Comparison of ENCODE assay signal across 28 cellular contexts in the genomic region with DNA sequence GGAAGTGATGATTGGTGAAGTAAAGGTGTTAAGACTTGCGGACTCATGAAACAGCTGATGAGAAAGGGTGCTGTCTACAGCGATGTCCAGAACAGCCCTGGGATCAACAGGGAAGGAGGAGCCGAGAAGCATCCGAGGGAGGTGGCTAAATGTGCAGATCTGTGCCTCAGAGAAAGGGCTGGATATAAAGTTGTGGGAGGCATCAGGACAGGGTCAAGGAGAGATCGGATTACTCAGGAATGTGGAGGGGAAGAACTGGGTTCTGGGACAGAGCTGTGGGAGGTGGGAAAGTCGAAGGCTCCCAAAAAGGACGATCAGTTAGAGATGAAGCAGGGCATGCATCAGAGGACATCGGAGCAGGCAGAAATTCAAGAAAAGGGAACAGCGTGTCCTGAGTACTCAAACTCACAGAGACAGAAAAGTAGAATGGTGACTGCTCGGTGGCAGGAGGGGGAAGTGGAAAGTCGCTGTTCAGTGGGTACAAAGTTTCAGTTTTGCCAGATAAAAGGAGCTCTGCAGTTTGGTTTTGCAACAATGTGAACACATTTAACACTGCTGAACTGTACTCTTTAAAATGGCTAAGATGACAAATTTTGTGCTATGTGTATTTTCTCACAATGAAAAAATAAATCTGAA. TPM values are rescaled to one million over a fixed set of nuclear protein-coding genes. Genes with fewer than 3 reads are reported as not detected.
DNase-seq lines count a peak whose midpoint lies in the region; ATAC-seq lines count a peak whose summit lies in the region.
"Had no signal": no experiment of that assay in that cellular context is flagged by ENCODE, and none has a peak within 500 bp of the region (broad histone marks: within the 10 kb centered on the region; RNA-seq: fewer than 3 reads in every experiment).

No MANE protein-coding gene starts in this region.

- H2BK12ac ChIP-seq in trophoblast cell (ENCODE audit: low read length) = no peak overlapping the region

- no peak overlapping the region for H3K4me2 ChIP-seq in trophoblast cell (ENCODE audit: low read length)
- H3K4me2 ChIP-seq: BLaER1 had no signal

- no peak for DNase-seq in activated naive CD8-positive, alpha-beta T cell treated with anti-CD3 and anti-CD28 coated beads for 36 hours
- no peak for DNase-seq in activated naive CD8-positive, alpha-beta T cell treated with anti-CD3 and anti-CD28 coated beads, Interleukin-2, amount 50 U/mL, for 24 hours
- peak; percentile 26 for DNase-seq in RPMI8226
- peak in 1 of 2 donors; percentile 21 for DNase-seq in memory B cell (ENCODE audit: low spot score in 2 of 2)
- DNase-seq in trophoblast cell = no peak
- DNase-seq in DMS79 treated with DMSO at 0.1 percent for 48 hours (lab: John Stamatoyannopoulos, UW) = no peak
- DNase-seq: 8988T; activated CD4-positive, alpha-beta T cell treated with anti-CD3 and anti-CD28 coated beads, Interleukin-2, amount 50 U/mL, for 4 hours; activated naive CD4-positive, alpha-beta T cell treated with anti-CD3 and anti-CD28 coated beads, Interleukin-2, amount 50 U/mL, for 16 hours; activated T-cell treated with anti-CD3 and anti-CD28 coated beads, Interleukin-2, amount 50 U/mL, for 24 hours; colonic mucosa; gastrocnemius medialis; GF-D8; Kasumi-1; left colon; NCI-H1436; NCI-H2171 treated with DMSO at 0.1 percent for 48 hours; NCI-H748 treated with DMSO at 0.1 percent for 48 hours; ovary; stimulated activated CD4-positive, alpha-beta T cell treated with anti-CD3 and anti-CD28 coated beads, Interleukin-4, amount 100 ng/mL, for 24 hours; thyroid gland had no signal

- H3K36me3 ChIP-seq in thymus (ENCODE audit: control insufficient read depth, insufficient read depth) (no peaks in the 10 kb centered on the region), trophoblast cell (ENCODE audit: control insufficient read depth in 1 of 2, insufficient read depth in 2 of 2, low read length in 2 of 2) (no peaks in the 10 kb centered on the region)
- H3K36me3 ChIP-seq: BLaER1, colonic mucosa, gastrocnemius medialis, ovary, thyroid gland had no signal

- no peak overlapping the region for H3K9ac ChIP-seq in trophoblast cell (ENCODE audit: low read length)
- H3K9ac ChIP-seq: BLaER1 had no signal

- H3K27me3 Mint-ChIP-seq in activated naive CD8-positive, alpha-beta T cell treated with anti-CD3 and anti-CD28 coated beads for 36 hours = peaks cover 59% of the 10 kb centered on the region
- peaks cover 4% of the 10 kb centered on the region for H3K27me3 Mint-ChIP-seq in activated naive CD8-positive, alpha-beta T cell treated with anti-CD3 and anti-CD28 coated beads, Interleukin-2, amount 50 U/mL, for 24 hours
- no peaks in the 10 kb centered on the region for H3K27me3 Mint-ChIP-seq in memory B cell

- no peak overlapping the region for H3K4ac ChIP-seq in trophoblast cell (ENCODE audit: low read depth, low read length)

- H3K4me1 Mint-ChIP-seq in activated naive CD8-positive, alpha-beta T cell treated with anti-CD3 and anti-CD28 coated beads for 36 hours = no peaks in the 10 kb centered on the region
- H3K4me1 Mint-ChIP-seq in activated naive CD8-positive, alpha-beta T cell treated with anti-CD3 and anti-CD28 coated beads, Interleukin-2, amount 50 U/mL, for 24 hours = no peaks in the 10 kb centered on the region
- peaks cover 38% of the 10 kb centered on the region for H3K4me1 Mint-ChIP-seq in memory B cell

- H3K14ac ChIP-seq in trophoblast cell (ENCODE audit: low read length) = no peak overlapping the region

- H3K27ac Mint-ChIP-seq in activated naive CD8-positive, alpha-beta T cell treated with anti-CD3 and anti-CD28 coated beads for 36 hours = no peak overlapping the region
- no peak overlapping the region for H3K27ac Mint-ChIP-seq in activated naive CD8-positive, alpha-beta T cell treated with anti-CD3 and anti-CD28 coated beads, Interleukin-2, amount 50 U/mL, for 24 hours
- H3K27ac Mint-ChIP-seq in memory B cell = peak overlapping the region; percentile 92
- H3K27ac Mint-ChIP-seq: activated T-cell treated with anti-CD3 and anti-CD28 coated beads, Interleukin-2, amount 50 U/mL, for 24 hours had no signal

- H3K4me1 ChIP-seq in thymus (ENCODE audit: control insufficient read depth, insufficient read depth, low read length) (no peaks in the 10 kb centered on the region), trophoblast cell (ENCODE audit: control insufficient read depth in 1 of 2, insufficient read depth in 2 of 2, low read length in 2 of 2) (no peaks in the 10 kb centered on the region)
- H3K4me1 ChIP-seq: BLaER1, body of pancreas, colonic mucosa, gastrocnemius medialis, thyroid gland had no signal

- H2AK5ac ChIP-seq in trophoblast cell (ENCODE audit: low read length) = no peak overlapping the region

- 52% methylated on average over 11 of the region's 11 CpGs for WGBS in thymus
- WGBS in trophoblast cell (ENCODE audit: extremely low coverage, insufficient coverage, insufficient read length) = no CpG with 5 or more reads among the region's 11 CpGs

- H3K27me3 ChIP-seq in thymus (ENCODE audit: control insufficient read depth, insufficient read depth) (no peaks in the 10 kb centered on the region), trophoblast cell (ENCODE audit: insufficient read depth, low read length) (no peaks in the 10 kb centered on the region)
- H3K27me3 ChIP-seq: BLaER1, colonic mucosa, gastrocnemius medialis, ovary, thyroid gland had no signal

- H4K12ac ChIP-seq in trophoblast cell (ENCODE audit: low read depth, low read length) = no peak overlapping the region

- no peak overlapping the region for H3K23ac ChIP-seq in trophoblast cell (ENCODE audit: low read length)

- H3K9me3 Mint-ChIP-seq in activated naive CD8-positive, alpha-beta T cell treated with anti-CD3 and anti-CD28 coated beads for 36 hours = no peaks in the 10 kb centered on the region
- H3K9me3 Mint-ChIP-seq in activated naive CD8-positive, alpha-beta T cell treated with anti-CD3 and anti-CD28 coated beads, Interleukin-2, amount 50 U/mL, for 24 hours = no peaks in the 10 kb centered on the region
- no peaks in the 10 kb centered on the region for H3K9me3 Mint-ChIP-seq in memory B cell
- H3K9me3 Mint-ChIP-seq: activated T-cell treated with anti-CD3 and anti-CD28 coated beads, Interleukin-2, amount 50 U/mL, for 24 hours had no signal

- H3K18ac ChIP-seq in trophoblast cell (ENCODE audit: low read length) = no peak overlapping the region

- no peaks in the 10 kb centered on the region for H3K79me1 ChIP-seq in trophoblast cell (ENCODE audit: low read length)

- H2AFZ ChIP-seq in trophoblast cell (ENCODE audit: insufficient read depth, low read length, poor library complexity) = no peak overlapping the region

- H3K9me3 ChIP-seq in thymus (ENCODE audit: control insufficient read depth) (no peaks in the 10 kb centered on the region), trophoblast cell (ENCODE audit: insufficient read depth, low read depth, low read length) (peaks cover 31% of the 10 kb centered on the region)
- H3K9me3 ChIP-seq: BLaER1, body of pancreas, colonic mucosa, gastrocnemius medialis, ovary, thyroid gland had no signal

- peak overlapping the region; percentile 9 for H3K4me3 Mint-ChIP-seq in activated naive CD8-positive, alpha-beta T cell treated with anti-CD3 and anti-CD28 coated beads for 36 hours
- no peak overlapping the region for H3K4me3 Mint-ChIP-seq in activated naive CD8-positive, alpha-beta T cell treated with anti-CD3 and anti-CD28 coated beads, Interleukin-2, amount 50 U/mL, for 24 hours
- H3K4me3 Mint-ChIP-seq in memory B cell = peak overlapping the region; percentile 88
- H3K4me3 Mint-ChIP-seq: activated T-cell treated with anti-CD3 and anti-CD28 coated beads, Interleukin-2, amount 50 U/mL, for 24 hours had no signal

- H4K8ac ChIP-seq in trophoblast cell (ENCODE audit: low read depth, low read length) = no peak overlapping the region

- no peak overlapping the region for H2BK5ac ChIP-seq in trophoblast cell (ENCODE audit: low read depth, low read length, poor library complexity)

- H3K79me2 ChIP-seq in trophoblast cell (ENCODE audit: control insufficient read depth, insufficient read depth, low read length, poor library complexity) = no peaks in the 10 kb centered on the region

- H2BK120ac ChIP-seq in trophoblast cell (ENCODE audit: insufficient read depth, low read length, poor library complexity) = no peak overlapping the region

- no peaks in the 10 kb centered on the region for H3K36me3 Mint-ChIP-seq in activated naive CD8-positive, alpha-beta T cell treated with anti-CD3 and anti-CD28 coated beads for 36 hours
- H3K36me3 Mint-ChIP-seq in activated naive CD8-positive, alpha-beta T cell treated with anti-CD3 and anti-CD28 coated beads, Interleukin-2, amount 50 U/mL, for 24 hours (ENCODE audit: low read depth) = no peaks in the 10 kb centered on the region
- peaks cover 25% of the 10 kb centered on the region for H3K36me3 Mint-ChIP-seq in memory B cell

- no peak for ATAC-seq in activated naive CD8-positive, alpha-beta T cell treated with anti-CD3 and anti-CD28 coated beads, Interleukin-2, amount 50 U/mL, for 24 hours
- peak; percentile 61 for ATAC-seq in memory B cell (ENCODE audit: low read depth)
- no peak for ATAC-seq in GM21576 (IDR thresholded peaks at IDR 0.05; ENCODE audit: unreplicated experiment)
- ATAC-seq: body of pancreas, gastrocnemius medialis, left colon had no signal

- H3K4me3 ChIP-seq in thymus (ENCODE audit: low read length) (peak overlapping the region; percentile 38), trophoblast cell (ENCODE audit: low read depth, low read length) (no peak overlapping the region)
- H3K4me3 ChIP-seq: BLaER1, body of pancreas, colonic mucosa, gastrocnemius medialis, ovary, thyroid gland had no signal

- no peak overlapping the region for H4K91ac ChIP-seq in trophoblast cell (ENCODE audit: low read depth, low read length)

- no peak overlapping the region for H3K27ac ChIP-seq in thymus (ENCODE audit: low read depth)
- no peak overlapping the region for H3K27ac ChIP-seq in trophoblast cell (ENCODE audit: low read depth, low read length)
- H3K27ac ChIP-seq: BLaER1, body of pancreas, colonic mucosa, epithelial cell of prostate, gastrocnemius medialis, ovary, RWPE1, thyroid gland had no signal

RNA-seq across cellular contexts. Expression of a gene that starts 1.9 kb away (rescaled TPM):
- under 1 TPM; 0.14 to 0.36 TPM for total RNA-seq in activated naive CD8-positive, alpha-beta T cell treated with anti-CD3 and anti-CD28 coated beads for 36 hours
- polyA plus RNA-seq in thymus = 7.3 TPM
- polyA plus RNA-seq in trophoblast cell (2013) = 1.0 TPM in 2 replicates
- total RNA-seq: body of pancreas, skeletal muscle tissue had no signal

RNA-seq across cellular contexts. Expression of a gene that starts 14.6 kb away (rescaled TPM):
- total RNA-seq in activated naive CD8-positive, alpha-beta T cell treated with anti-CD3 and anti-CD28 coated beads for 36 hours = not detected
- not detected for polyA plus RNA-seq in thymus
- not detected in 2 replicates for polyA plus RNA-seq in trophoblast cell (2013)
- total RNA-seq: colonic mucosa, left colon had no signal

RNA-seq across cellular contexts. Expression of a gene that starts 48.4 kb away (rescaled TPM):
- 1 to 10 TPM; 2.0 to 2.1 TPM for total RNA-seq in activated naive CD8-positive, alpha-beta T cell treated with anti-CD3 and anti-CD28 coated beads for 36 hours
- 10.5 TPM for polyA plus RNA-seq in thymus
- 21.7 and 24.5 TPM in 2 replicates for polyA plus RNA-seq in trophoblast cell (2013)
